1 cellular context compared by ENCODE assay signal in genomic region chr17:81134064-81134781, GRCh38.
TF ChIP-seq lines count a peak whose summit lies in the region.

No MANE protein-coding gene starts in this region.

TF ChIP-seq in HepG2, 621 proteins besides CTCF, POLR2A, EP300 and RAD21 (continued from another document and continues in another):
- TF ChIP-seq, protein P1, sequence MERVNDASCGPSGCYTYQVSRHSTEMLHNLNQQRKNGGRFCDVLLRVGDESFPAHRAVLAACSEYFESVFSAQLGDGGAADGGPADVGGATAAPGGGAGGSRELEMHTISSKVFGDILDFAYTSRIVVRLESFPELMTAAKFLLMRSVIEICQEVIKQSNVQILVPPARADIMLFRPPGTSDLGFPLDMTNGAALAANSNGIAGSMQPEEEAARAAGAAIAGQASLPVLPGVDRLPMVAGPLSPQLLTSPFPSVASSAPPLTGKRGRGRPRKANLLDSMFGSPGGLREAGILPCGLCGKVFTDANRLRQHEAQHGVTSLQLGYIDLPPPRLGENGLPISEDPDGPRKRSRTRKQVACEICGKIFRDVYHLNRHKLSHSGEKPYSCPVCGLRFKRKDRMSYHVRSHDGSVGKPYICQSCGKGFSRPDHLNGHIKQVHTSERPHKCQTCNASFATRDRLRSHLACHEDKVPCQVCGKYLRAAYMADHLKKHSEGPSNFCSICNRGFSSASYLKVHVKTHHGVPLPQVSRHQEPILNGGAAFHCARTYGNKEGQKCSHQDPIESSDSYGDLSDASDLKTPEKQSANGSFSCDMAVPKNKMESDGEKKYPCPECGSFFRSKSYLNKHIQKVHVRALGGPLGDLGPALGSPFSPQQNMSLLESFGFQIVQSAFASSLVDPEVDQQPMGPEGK (CRISPR knock-in tag; IDR thresholded peaks at IDR 0.05): peak; percentile 33; the same call in 1 of the 2 replicates
- TF ChIP-seq ZNF296 (CRISPR knock-in tag; conservative IDR thresholded peaks at IDR 0.05) (peak; percentile 55; the same call in 1 of the 2 replicates), SATB2 (CRISPR knock-in tag; IDR thresholded peaks at IDR 0.05) (no peak), HES4 (CRISPR knock-in tag; IDR thresholded peaks at IDR 0.05; ENCODE audit: borderline replicate concordance) (peak; percentile 39; the same call in 1 of the 2 replicates), HOXA5 (CRISPR knock-in tag; IDR thresholded peaks at IDR 0.05) (no peak), JUND (CRISPR knock-in tag; IDR thresholded peaks at IDR 0.05) (no peak), ZNF841 (CRISPR knock-in tag; IDR thresholded peaks at IDR 0.05; ENCODE audit: borderline replicate concordance) (no peak), ZNF30 (CRISPR knock-in tag; IDR thresholded peaks at IDR 0.05) (0 out of 2 replicates have a peak, but pooled peaks have one; percentile 34), DMAP1 (CRISPR knock-in tag; IDR thresholded peaks at IDR 0.05) (0 out of 2 replicates have a peak, but pooled peaks have one; percentile 28), THAP9 (CRISPR knock-in tag; IDR thresholded peaks at IDR 0.05; ENCODE audit: borderline replicate concordance) (0 out of 2 replicates have a peak, but pooled peaks have one; percentile 22), ZNF33B (CRISPR knock-in tag; IDR thresholded peaks at IDR 0.05) (0 out of 2 replicates have a peak, but pooled peaks have one; percentile 31), ZNF317 (CRISPR knock-in tag; IDR thresholded peaks at IDR 0.05) (0 out of 2 replicates have a peak, but pooled peaks have one; percentile 42), DRAP1 (CRISPR knock-in tag; IDR thresholded peaks at IDR 0.05) (no peak), TFDP1 (CRISPR knock-in tag; IDR thresholded peaks at IDR 0.05; ENCODE audit: borderline replicate concordance) (peak; percentile 36; the same call in 1 of the 2 replicates), TEAD3 (CRISPR knock-in tag; optimal IDR thresholded peaks at IDR 0.05; ENCODE audit: borderline replicate concordance) (peak; percentile 43), ZNF563 (CRISPR knock-in tag; IDR thresholded peaks at IDR 0.05) (peak; percentile 31; the same call in 1 of the 2 replicates), SALL1 (CRISPR knock-in tag; IDR thresholded peaks at IDR 0.05) (peak; percentile 63), ZNF235 (CRISPR knock-in tag; IDR thresholded peaks at IDR 0.05; ENCODE audit: borderline replicate concordance) (0 out of 2 replicates have a peak, but pooled peaks have one; percentile 37), GFI1 (CRISPR knock-in tag; IDR thresholded peaks at IDR 0.05; ENCODE audit: borderline replicate concordance) (no peak), ZNF121 (CRISPR knock-in tag; IDR thresholded peaks at IDR 0.05) (peak; percentile 83), ZFP62 (CRISPR knock-in tag; IDR thresholded peaks at IDR 0.05) (no peak), ZNF549 (CRISPR knock-in tag; IDR thresholded peaks at IDR 0.05) (no peak), ZNF225 (CRISPR knock-in tag; IDR thresholded peaks at IDR 0.05) (0 out of 2 replicates have a peak, but pooled peaks have one; percentile 49), ZNF713 (CRISPR knock-in tag; IDR thresholded peaks at IDR 0.05) (no peak), TRIM24 (CRISPR knock-in tag; IDR thresholded peaks at IDR 0.05) (no peak), MAX (IDR thresholded peaks at IDR 0.05) (peak; percentile 83), HNRNPK (IDR thresholded peaks at IDR 0.05; ENCODE audit: low read depth, low read length, poor library complexity, severe bottlenecking) (no peak), SAFB2 (CRISPR knock-in tag; IDR thresholded peaks at IDR 0.05; ENCODE audit: borderline replicate concordance, low read depth) (no peak; the same call in 1 of the 2 replicates), MYC (CRISPR knock-in tag; IDR thresholded peaks at IDR 0.05; ENCODE audit: borderline replicate concordance) (peak; percentile 66; the same call in 1 of the 2 replicates), RORA (CRISPR knock-in tag; IDR thresholded peaks at IDR 0.05) (no peak), NONO (IDR thresholded peaks at IDR 0.05) (no peak), NONO (CRISPR knock-in tag; conservative IDR thresholded peaks at IDR 0.05) (peak; percentile 6; the same call in 1 of the 2 replicates), FOSL1 (CRISPR knock-in tag; IDR thresholded peaks at IDR 0.05; ENCODE audit: borderline replicate concordance) (no peak), ZBTB26 (CRISPR knock-in tag; IDR thresholded peaks at IDR 0.05; ENCODE audit: borderline replicate concordance) (no peak), BCL6 (CRISPR knock-in tag; IDR thresholded peaks at IDR 0.05) (no peak), SP1 (IDR thresholded peaks at IDR 0.05) (no peak), SP1 (CRISPR knock-in tag; IDR thresholded peaks at IDR 0.05) (0 out of 2 replicates have a peak, but pooled peaks have one; percentile 12), NR2F6 (IDR thresholded peaks at IDR 0.05) (peak; percentile 35; the same call in 1 of the 2 replicates), NR2F6 (CRISPR knock-in tag; IDR thresholded peaks at IDR 0.05) (no peak), HNRNPL (IDR thresholded peaks at IDR 0.05; ENCODE audit: low read depth, low read length) (no peak), GABPB1 (CRISPR knock-in tag; IDR thresholded peaks at IDR 0.05) (peak; percentile 37; the same call in 1 of the 2 replicates), ZFP41 (CRISPR knock-in tag; IDR thresholded peaks at IDR 0.05; ENCODE audit: borderline replicate concordance) (0 out of 2 replicates have a peak, but pooled peaks have one; percentile 24), MTERF4 (CRISPR knock-in tag; IDR thresholded peaks at IDR 0.05) (0 out of 2 replicates have a peak, but pooled peaks have one; percentile 43), ZNF777 (CRISPR knock-in tag; IDR thresholded peaks at IDR 0.05) (no peak), ZGPAT (CRISPR knock-in tag; IDR thresholded peaks at IDR 0.05) (no peak), CBFB (CRISPR knock-in tag; IDR thresholded peaks at IDR 0.05) (0 out of 2 replicates have a peak, but pooled peaks have one; percentile 18), CAMTA2 (CRISPR knock-in tag; IDR thresholded peaks at IDR 0.05; ENCODE audit: borderline replicate concordance) (no peak), USF2 (IDR thresholded peaks at IDR 0.05; ENCODE audit: low read depth, low read length) (no peak), USF2 (CRISPR knock-in tag; IDR thresholded peaks at IDR 0.05; ENCODE audit: borderline replicate concordance) (no peak), NFE2 (CRISPR knock-in tag; IDR thresholded peaks at IDR 0.05) (no peak), HIVEP1 (CRISPR knock-in tag; IDR thresholded peaks at IDR 0.05) (peak; percentile 41; the same call in 1 of the 2 replicates)
- TF ChIP-seq, protein P2, sequence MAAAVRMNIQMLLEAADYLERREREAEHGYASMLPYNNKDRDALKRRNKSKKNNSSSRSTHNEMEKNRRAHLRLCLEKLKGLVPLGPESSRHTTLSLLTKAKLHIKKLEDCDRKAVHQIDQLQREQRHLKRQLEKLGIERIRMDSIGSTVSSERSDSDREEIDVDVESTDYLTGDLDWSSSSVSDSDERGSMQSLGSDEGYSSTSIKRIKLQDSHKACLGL (CRISPR knock-in tag; IDR thresholded peaks at IDR 0.05): peak; percentile 70; the same call in 1 of the 2 replicates
- TF ChIP-seq, protein P3, sequence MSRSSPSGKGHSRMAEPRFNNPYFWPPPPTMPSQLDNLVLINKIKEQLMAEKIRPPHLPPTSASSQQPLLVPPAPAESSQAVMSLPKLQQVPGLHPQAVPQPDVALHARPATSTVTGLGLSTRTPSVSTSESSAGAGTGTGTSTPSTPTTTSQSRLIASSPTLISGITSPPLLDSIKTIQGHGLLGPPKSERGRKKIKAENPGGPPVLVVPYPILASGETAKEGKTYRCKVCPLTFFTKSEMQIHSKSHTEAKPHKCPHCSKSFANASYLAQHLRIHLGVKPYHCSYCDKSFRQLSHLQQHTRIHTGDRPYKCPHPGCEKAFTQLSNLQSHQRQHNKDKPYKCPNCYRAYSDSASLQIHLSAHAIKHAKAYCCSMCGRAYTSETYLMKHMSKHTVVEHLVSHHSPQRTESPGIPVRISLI (CRISPR knock-in tag; IDR thresholded peaks at IDR 0.05; ENCODE audit: borderline replicate concordance): no peak
- TF ChIP-seq, protein P4, sequence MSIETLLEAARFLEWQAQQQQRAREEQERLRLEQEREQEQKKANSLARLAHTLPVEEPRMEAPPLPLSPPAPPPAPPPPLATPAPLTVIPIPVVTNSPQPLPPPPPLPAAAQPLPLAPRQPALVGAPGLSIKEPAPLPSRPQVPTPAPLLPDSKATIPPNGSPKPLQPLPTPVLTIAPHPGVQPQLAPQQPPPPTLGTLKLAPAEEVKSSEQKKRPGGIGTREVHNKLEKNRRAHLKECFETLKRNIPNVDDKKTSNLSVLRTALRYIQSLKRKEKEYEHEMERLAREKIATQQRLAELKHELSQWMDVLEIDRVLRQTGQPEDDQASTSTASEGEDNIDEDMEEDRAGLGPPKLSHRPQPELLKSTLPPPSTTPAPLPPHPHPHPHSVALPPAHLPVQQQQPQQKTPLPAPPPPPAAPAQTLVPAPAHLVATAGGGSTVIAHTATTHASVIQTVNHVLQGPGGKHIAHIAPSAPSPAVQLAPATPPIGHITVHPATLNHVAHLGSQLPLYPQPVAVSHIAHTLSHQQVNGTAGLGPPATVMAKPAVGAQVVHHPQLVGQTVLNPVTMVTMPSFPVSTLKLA (IDR thresholded peaks at IDR 0.05): no peak
